ENCODE assay signal across 8 cellular contexts in genomic region chr3:43995929-43996378, GRCh38.
DNase-seq lines count a peak whose midpoint lies in the region; ATAC-seq, FAIRE-seq and TF ChIP-seq lines count a peak whose summit lies in the region.

No MANE protein-coding gene starts in this region.

- peak overlapping the region; percentile 40; the same call in 1 of the 2 replicates for H2BK15ac ChIP-seq in H1 (ENCODE audit: low read length)

- no peak overlapping the region for H4K91ac ChIP-seq in H1 (replicated peaks; ENCODE audit: insufficient read length, low read length)

- H3K18ac ChIP-seq in H1 (ENCODE audit: extremely low read depth, low read length): peak overlapping the region; percentile 87

- WGBS in H1 (ENCODE audit: extremely low coverage in 1 of 2, insufficient coverage in 1 of 2, insufficient read length in 1 of 2, insufficient replicate concordance in 2 of 2, low coverage in 1 of 2, low lambda C conversion rate in 2 of 2, missing lambda C conversion rate in 1 of 2), 2 experiments: 3% methylated on average over 18 of the region's 18 CpGs; no CpG with 5 or more reads in 1 of the 2 experiments

- H3K27ac ChIP-seq in Peyer's patch (peak overlapping the region in 1 of 4 donors; percentile 25), H1 (ENCODE audit: low read depth, low read length) (no peak overlapping the region)

- peak; percentile 49 for DNase-seq in GM20000 (ENCODE audit: low spot score)
- no peak for DNase-seq in Peyer's patch
- peak in 1 of 2 experiments; percentile 81 for DNase-seq in H1 (ENCODE audit: low read depth in 1 of 2, low spot score in 2 of 2)
- DNase-seq in skeletal muscle cell (ENCODE audit: low read depth): no peak
- DNase-seq in NCI-H345 (lab: John Stamatoyannopoulos, UW): no peak

- H3K4ac ChIP-seq in H1 (replicated peaks; ENCODE audit: insufficient read length, low read depth, low read length): no peak overlapping the region

- no peak overlapping the region for H4K8ac ChIP-seq in H1 (ENCODE audit: extremely low read depth, insufficient read depth, low read length)

- TF ChIP-seq POLR2A in Peyer's patch (IDR thresholded peaks at IDR 0.05) (no peak), H1 (IDR thresholded peaks at IDR 0.05; ENCODE audit: control extremely low read depth in 1 of 2, low read depth in 2 of 2, low read length in 2 of 2) (no peak)

- H3K79me2 ChIP-seq in H1 (ENCODE audit: control insufficient read depth in 1 of 2, insufficient read depth in 2 of 2, low read length in 2 of 2): no peaks in the 10 kb centered on the region

- H4K5ac ChIP-seq in H1 (ENCODE audit: insufficient read length, low read depth, low read length): no peak overlapping the region

- H3K23me2 ChIP-seq in H1 (ENCODE audit: low read depth, low read length): peaks cover 48% of the 10 kb centered on the region

- no peak overlapping the region for H2AK5ac ChIP-seq in H1 (ENCODE audit: low read depth, low read length)

- no peak overlapping the region for H2BK120ac ChIP-seq in H1 (replicated peaks; ENCODE audit: low read depth, low read length)

- H2BK20ac ChIP-seq in H1 (ENCODE audit: low read length): no peak overlapping the region

- peak overlapping the region; percentile 61 for H2AFZ ChIP-seq in H1 (ENCODE audit: low read length)

- CTCF ChIA-PET in H1 (lab: Charles Lee; ENCODE audit: partially characterized antibody): interaction anchor here (0.6 to 1.8 kb wide), 14 partner anchors 15 to 243 kb away, joined by 3 to 14 read pairs (median 4); no protein-coding TSS in a partner anchor

- H3K56ac ChIP-seq in H1 (replicated peaks; ENCODE audit: insufficient read length, low read depth, low read length): no peak overlapping the region

- H3K27me3 ChIP-seq in Peyer's patch (peaks cover 0 to 61% of the 10 kb centered on the region in 2 donors), H1 (replicated peaks in 1 of 4; ENCODE audit: control insufficient read depth in 3 of 4, extremely low read depth in 1 of 4, insufficient read depth in 3 of 4, low read length in 3 of 4) (peaks cover 40 to 73% (median 67%) of the 10 kb centered on the region in 4 experiments)

- H3K36me3 ChIP-seq in Peyer's patch: no peaks in the 10 kb centered on the region
- H3K36me3 ChIP-seq in H1 (ENCODE audit: control insufficient read depth in 2 of 4, insufficient read depth in 4 of 4, low read length in 3 of 4): no peaks in the 10 kb centered on the region; a peak in 1 of 8 replicates

- TF ChIP-seq CTCF in GM20000 (IDR thresholded peaks at IDR 0.05; ENCODE audit: extremely low read depth, missing control alignments) (no peak), Peyer's patch (IDR thresholded peaks at IDR 0.05) (no peak), H1 (IDR thresholded peaks at IDR 0.05; ENCODE audit: control extremely low read depth in 1 of 3, insufficient read depth in 1 of 3, low read depth in 1 of 3, low read length in 3 of 3) (no peak)

- TF ChIP-seq RAD21 in H1 (IDR thresholded peaks at IDR 0.05 in 1 of 2, conservative IDR thresholded peaks at IDR 0.05 in 1 of 2; ENCODE audit: low read depth in 2 of 2, low read length in 2 of 2): no peak

- peak overlapping the region; percentile 12 to 40 (median 22) for H3K4me3 ChIP-seq in Peyer's patch
- H3K4me3 ChIP-seq in H1 (ENCODE audit: extremely low read depth in 1 of 4, insufficient read depth in 2 of 4, low read depth in 3 of 4, low read length in 4 of 4): peak overlapping the region; percentile 48 to 75 (median 65)
- peak overlapping the region; percentile 80 for H3K4me3 ChIP-seq in skeletal muscle cell (ENCODE audit: low read depth, low read length)

- peak overlapping the region; percentile 91 to 100 for H3K4me2 ChIP-seq in H1 (ENCODE audit: insufficient read depth in 1 of 2, low read depth in 2 of 2, low read length in 2 of 2)

- no peak overlapping the region for H3K14ac ChIP-seq in H1 (ENCODE audit: insufficient read length)

- TF ChIP-seq EP300 in H1 (IDR thresholded peaks at IDR 0.05; ENCODE audit: borderline replicate concordance in 1 of 2, low read depth in 2 of 2, low read length in 2 of 2): no peak

- no peak overlapping the region for H3K23ac ChIP-seq in H1 (ENCODE audit: insufficient read length)

- peaks cover 0 to 6% (median 0%) of the 10 kb centered on the region in 4 donors for H3K9me3 ChIP-seq in Peyer's patch
- H3K9me3 ChIP-seq in H1 (ENCODE audit: insufficient read depth in 2 of 2, low read depth in 1 of 2, low read length in 1 of 2): peaks cover 0 to 2% of the 10 kb centered on the region in 2 experiments; a peak in 2 of 4 replicates

- ATAC-seq in HG03039 (IDR thresholded peaks at IDR 0.05; ENCODE audit: unreplicated experiment) (no peak), GM21381 (IDR thresholded peaks at IDR 0.05; ENCODE audit: unreplicated experiment) (no peak), HG03378 (IDR thresholded peaks at IDR 0.05; ENCODE audit: unreplicated experiment) (no peak)

- no peak for FAIRE-seq in H1 (lab: Jason Lieb, UNC)

- H3K4me1 ChIP-seq in Peyer's patch (peaks cover 3 to 51% (median 15%) of the 10 kb centered on the region in 4 donors), H1 (replicated peaks in 1 of 4; ENCODE audit: control insufficient read depth in 3 of 4, insufficient read depth in 4 of 4, low read length in 3 of 4) (peaks cover 0 to 31% (median 17%) of the 10 kb centered on the region in 4 experiments; a peak in 6 of 7 replicates)

- no peak overlapping the region for H3K9ac ChIP-seq in H1 (replicated peaks in 1 of 4; ENCODE audit: extremely low read depth in 1 of 4, low read depth in 3 of 4, low read length in 3 of 4)

- POLR2A ChIA-PET in H1 (lab: Charles Lee; ENCODE audit: partially characterized antibody): interaction anchor here (0.6 to 2.4 kb wide), 11 partner anchors 17 to 651 kb away, joined by 3 to 6 read pairs (median 4); no protein-coding TSS in a partner anchor

- H3K79me1 ChIP-seq in H1 (ENCODE audit: low read depth, low read length): no peaks in the 10 kb centered on the region

- peak overlapping the region; percentile 44; the same call in 1 of the 2 replicates for H2BK5ac ChIP-seq in H1 (ENCODE audit: low read depth, low read length)

- no peaks in the 10 kb centered on the region for H4K20me1 ChIP-seq in H1 (replicated peaks in 1 of 2; ENCODE audit: control insufficient read depth in 1 of 2, insufficient read depth in 2 of 2, low read length in 2 of 2)

- H2BK12ac ChIP-seq in H1 (ENCODE audit: low read depth, low read length): peak overlapping the region; percentile 84; the same call in 1 of the 2 replicates

TF ChIP-seq in H1, 55 proteins besides CTCF, POLR2A, EP300 and RAD21:
- no peak for TF ChIP-seq SIN3A (conservative IDR thresholded peaks at IDR 0.05 in 1 of 2, IDR thresholded peaks at IDR 0.05 in 1 of 2; ENCODE audit: low read depth in 1 of 2, low read length in 2 of 2)
- no peak for TF ChIP-seq POU5F1 (IDR thresholded peaks at IDR 0.05; ENCODE audit: low read depth, low read length)
- peak; percentile 22 for TF ChIP-seq KDM4A (IDR thresholded peaks at IDR 0.05; ENCODE audit: low read depth, low read length, severe bottlenecking)
- no peak for TF ChIP-seq RNF2 (IDR thresholded peaks at IDR 0.05; ENCODE audit: borderline replicate concordance, low read depth, low read length, missing control alignments, poor library complexity, severe bottlenecking)
- 0 out of 4 replicates have a peak, but pooled peaks of 1 of the 2 experiments have one; percentile 50 for TF ChIP-seq HDAC2 (IDR thresholded peaks at IDR 0.05; ENCODE audit: borderline replicate concordance in 1 of 2, low read depth in 2 of 2, low read length in 2 of 2)
- peak; percentile 58 for TF ChIP-seq SUZ12 (IDR thresholded peaks at IDR 0.05; ENCODE audit: low read length)
- 0 out of 2 replicates have a peak, but pooled peaks have one; percentile 51 for TF ChIP-seq FOSL1 (IDR thresholded peaks at IDR 0.05; ENCODE audit: insufficient read depth, low read depth, low read length)
TF ChIP-seq in H1: peak in this region for 4.

Comparison
In these comparisons a context has a peak if more than half of its experiments do, and no peak if none do; other contexts are left out.
1. H3K4me3 ChIP-seq: peak in every context shown above with its lines; median percentile 80 in skeletal muscle cell; 65 in H1; 22 in Peyer's patch.